11 cellular contexts compared by ENCODE assay signal in the genomic region with DNA sequence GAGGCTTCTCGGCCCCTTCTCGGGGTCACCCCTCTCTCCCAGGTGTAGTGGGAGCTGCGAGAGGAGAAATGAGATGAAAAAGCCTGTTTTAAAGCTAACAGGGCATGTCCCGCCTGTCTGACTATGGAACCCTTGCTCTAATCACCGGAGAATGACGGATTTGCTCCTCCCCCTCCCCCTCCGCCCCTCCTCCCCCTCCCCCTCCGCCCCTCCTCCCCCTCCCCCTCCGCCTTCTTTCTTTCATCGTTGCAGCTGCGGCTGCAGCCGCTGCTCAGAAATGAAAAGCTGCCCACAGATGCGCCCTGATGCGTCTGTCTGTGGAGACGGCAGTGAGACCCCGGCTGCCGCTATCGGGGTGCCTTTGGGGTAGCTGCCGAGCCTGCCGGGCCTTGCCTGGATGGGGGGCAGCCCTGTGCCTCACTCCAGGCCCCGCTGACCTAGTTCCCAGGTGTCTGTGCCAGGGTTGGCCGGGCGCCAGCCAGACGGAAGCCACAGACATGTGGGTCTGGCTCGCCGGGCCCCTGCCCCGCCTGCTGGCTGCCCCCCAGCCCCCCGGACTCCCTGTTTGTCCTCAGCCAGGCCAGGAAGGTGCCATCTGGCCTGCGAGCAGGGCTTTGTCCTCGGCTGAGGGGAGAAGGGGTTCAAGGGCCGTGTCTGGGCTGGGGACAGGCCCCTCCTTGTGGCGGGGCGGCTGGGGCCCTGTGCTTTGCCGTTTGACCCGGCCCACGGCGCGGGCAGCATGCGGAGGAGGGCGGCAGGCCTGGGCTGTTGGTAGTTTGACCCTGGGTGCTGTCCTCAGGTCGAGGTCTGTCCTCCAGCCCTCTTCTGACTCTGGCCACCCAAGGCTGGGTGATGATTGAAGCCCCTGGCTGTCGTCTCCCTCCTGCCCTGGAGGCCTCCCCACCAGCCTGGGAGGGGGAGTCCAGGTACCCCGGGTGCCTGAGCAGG. TPM values are rescaled to one million over a fixed set of nuclear protein-coding genes. Genes with fewer than 3 reads are reported as not detected.
DNase-seq lines count a peak whose midpoint lies in the region; ATAC-seq and TF ChIP-seq lines count a peak whose summit lies in the region.
"Had no signal": no experiment of that assay in that cellular context is flagged by ENCODE, and none has a peak within 500 bp of the region (broad histone marks: within the 10 kb centered on the region; RNA-seq: fewer than 3 reads in every experiment).

No MANE protein-coding gene starts in this region.

- H3K9me3 ChIP-seq in IMR-90 (ENCODE audit: control insufficient read depth, insufficient read depth, low read length): no peaks in the 10 kb centered on the region
- H3K9me3 ChIP-seq in right cardiac atrium (ENCODE audit: control insufficient read depth, low read length): no peaks in the 10 kb centered on the region
- H3K9me3 ChIP-seq in gastrocnemius medialis: no peaks in the 10 kb centered on the region

- POLR2A ChIA-PET in IMR-90 (lab: Charles Lee; ENCODE audit: unreplicated experiment): no interaction called here

- H2BK5ac ChIP-seq in IMR-90 (ENCODE audit: low read depth, low read length, poor library complexity, severe bottlenecking): no peak overlapping the region

- peaks cover 68% of the 10 kb centered on the region for H4K20me1 ChIP-seq in IMR-90 (ENCODE audit: insufficient read depth, low read length)

- H2BK20ac ChIP-seq in IMR-90 (ENCODE audit: low read depth, low read length): no peak overlapping the region

- H3K79me1 ChIP-seq in IMR-90 (ENCODE audit: low read depth in 1 of 2, low read length in 2 of 2): peaks cover 10 to 36% of the 10 kb centered on the region in 2 experiments

- H3K27ac ChIP-seq in IMR-90 (ENCODE audit: insufficient read depth, low read length) (no peak overlapping the region), right cardiac atrium (ENCODE audit: low read length) (no peak overlapping the region), gastrocnemius medialis (peak overlapping the region; percentile 27 to 57 (median 42))

- no peak overlapping the region for H3K14ac ChIP-seq in IMR-90 (replicated peaks; ENCODE audit: low read depth, low read length)

- no peak for ATAC-seq in IMR-90 (ENCODE audit: low read depth)
- peak; percentile 1 for ATAC-seq in right cardiac atrium
- ATAC-seq in gastrocnemius medialis: peak in 1 of 2 donors; percentile 10
- ATAC-seq in HG03135 (IDR thresholded peaks at IDR 0.05; ENCODE audit: unreplicated experiment): no peak
- no peak for ATAC-seq in GM18520 (IDR thresholded peaks at IDR 0.05; ENCODE audit: unreplicated experiment)
- no peak for ATAC-seq in HG03378 (IDR thresholded peaks at IDR 0.05; ENCODE audit: unreplicated experiment)

- WGBS in IMR-90 (ENCODE audit: extremely low coverage in 2 of 2, insufficient read length in 1 of 2), 2 experiments: 50% methylated on average over 11 of the region's 43 CpGs; no CpG with 5 or more reads in 1 of the 2 experiments
- WGBS in right cardiac atrium: 50% methylated on average over 40 of the region's 43 CpGs

- no peaks in the 10 kb centered on the region for H3K27me3 ChIP-seq in IMR-90 (ENCODE audit: control insufficient read depth, insufficient read depth, low read length)
- H3K27me3 ChIP-seq in right cardiac atrium (ENCODE audit: control insufficient read depth, insufficient read depth): no peaks in the 10 kb centered on the region
- H3K27me3 ChIP-seq in gastrocnemius medialis: no peaks in the 10 kb centered on the region

- no peak overlapping the region for H4K91ac ChIP-seq in IMR-90 (ENCODE audit: insufficient read depth, low read depth, low read length)

- in situ Hi-C loops in IMR-90 (cut with MboI; ENCODE audit: low sequenced_read_pairs) (no loop called here), gastrocnemius medialis (cut with MboI; ENCODE audit: low sequenced_read_pairs in 4 of 4) (no loop called here)

- H3K9me1 ChIP-seq in IMR-90 (ENCODE audit: insufficient read depth, low read length): 0 out of 2 replicates have a peak, but pooled peaks cover 6% of the 10 kb centered on the region

- peaks cover 14% of the 10 kb centered on the region for H3K4me1 ChIP-seq in IMR-90 (ENCODE audit: control insufficient read depth, insufficient read depth, low read length)
- peaks cover 8% of the 10 kb centered on the region for H3K4me1 ChIP-seq in right cardiac atrium (ENCODE audit: control insufficient read depth, insufficient read depth, low read length)
- H3K4me1 ChIP-seq in gastrocnemius medialis: peaks cover 13 to 17% of the 10 kb centered on the region in 2 donors

- no peak overlapping the region for H3K18ac ChIP-seq in IMR-90 (ENCODE audit: low read depth, low read length)

- DNase-seq in IMR-90: no peak
- peak; percentile 75 for DNase-seq in SK-N-DZ (ENCODE audit: low spot score)
- peak; percentile 54 to 85 (median 79) for DNase-seq in right cardiac atrium
- no peak for DNase-seq in gastrocnemius medialis
- DNase-seq in OCI-M1 (lab: John Stamatoyannopoulos, UW): no peak
- DNase-seq: central memory CD4-positive, alpha-beta T cell; nephron progenitor cell; SW 1271 had no signal

- no peak overlapping the region for H3K9ac ChIP-seq in IMR-90 (ENCODE audit: low read depth, low read length)

- intact Hi-C loops in IMR-90 (cut with micrococcal nuclease) (no loop called here), right cardiac atrium (cut with DNase I) (no loop called here), gastrocnemius medialis (cut with DNase I; ENCODE audit: low total_unique reads) (no loop called here)

- no peak overlapping the region for H2BK15ac ChIP-seq in IMR-90 (ENCODE audit: low read depth, low read length)

- CTCF ChIA-PET in IMR-90 (lab: Yijun Ruan, JAX): no interaction called here

- no peak overlapping the region for H4K5ac ChIP-seq in IMR-90 (ENCODE audit: low read depth, low read length)

- H2BK120ac ChIP-seq in IMR-90 (ENCODE audit: low read depth, low read length): no peak overlapping the region

- TF ChIP-seq RAD21 in IMR-90 (IDR thresholded peaks at IDR 0.05; ENCODE audit: low read length): no peak

- dilution Hi-C loops in IMR-90 (cut with HindIII; ENCODE audit: low sequenced_read_pairs, unreplicated experiment): no loop called here

- TF ChIP-seq CTCF in IMR-90 (conservative IDR thresholded peaks at IDR 0.05; ENCODE audit: low read depth, low read length): no peak
- TF ChIP-seq CTCF in gastrocnemius medialis (IDR thresholded peaks at IDR 0.05 in 4 of 5, conservative IDR thresholded peaks at IDR 0.05 in 1 of 5): no peak

- no peak overlapping the region for H2AK5ac ChIP-seq in IMR-90 (ENCODE audit: low read depth, low read length)

- peaks cover 32% of the 10 kb centered on the region for H3K36me3 ChIP-seq in IMR-90 (ENCODE audit: control insufficient read depth, insufficient read depth, low read length)
- H3K36me3 ChIP-seq in gastrocnemius medialis: peaks cover 0 to 22% of the 10 kb centered on the region in 2 donors

- no peak overlapping the region for H2AFZ ChIP-seq in IMR-90 (replicated peaks; ENCODE audit: low read length, poor library complexity)

- no peak overlapping the region for H3K4me3 ChIP-seq in IMR-90 (ENCODE audit: insufficient read depth, low read depth, low read length)
- no peak overlapping the region for H3K4me3 ChIP-seq in right cardiac atrium (ENCODE audit: low read length)
- H3K4me3 ChIP-seq in gastrocnemius medialis: no peak overlapping the region

- no peak overlapping the region for H3K4me2 ChIP-seq in IMR-90 (ENCODE audit: low read depth, low read length)

- peak overlapping the region; percentile 77 for H2AK9ac ChIP-seq in IMR-90 (replicated peaks; ENCODE audit: low read depth, low read length, poor library complexity)

- TF ChIP-seq POLR2A in IMR-90 (IDR thresholded peaks at IDR 0.05; ENCODE audit: low read depth, low read length) (no peak), gastrocnemius medialis (IDR thresholded peaks at IDR 0.05) (no peak)

- H3K4ac ChIP-seq in IMR-90 (ENCODE audit: low read depth, low read length): no peak overlapping the region

- no peak overlapping the region for H4K8ac ChIP-seq in IMR-90 (ENCODE audit: low read depth in 2 of 2, low read length in 2 of 2)

- H3K23ac ChIP-seq in IMR-90 (ENCODE audit: low read depth, low read length): no peak overlapping the region

- no TSS peak for BruUV-seq in IMR-90 (replicated peaks; lab: Mats Ljungman, UMichigan)

- no peak overlapping the region for H3K56ac ChIP-seq in IMR-90 (ENCODE audit: extremely low read depth, insufficient read depth, low read length)

TF ChIP-seq in IMR-90, 13 proteins besides CTCF, POLR2A, EP300 and RAD21 (continues in another document):
- TF ChIP-seq CHD1 (IDR thresholded peaks at IDR 0.05; ENCODE audit: low read depth, low read length) (no peak), RCOR1 (IDR thresholded peaks at IDR 0.05; ENCODE audit: insufficient replicate concordance, low read length) (no peak), RFX5 (IDR thresholded peaks at IDR 0.05; ENCODE audit: low read depth, low read length) (no peak), NFE2L2 (IDR thresholded peaks at IDR 0.05; ENCODE audit: low read depth, low read length) (no peak)

RNA-seq across cellular contexts. Expression of a gene that starts 37.6 kb away (rescaled TPM):
- total RNA-seq in IMR-90 (2012; rRNA removed): 12.8 and 13.4 TPM in 2 replicates
- 11.3 and 12.0 TPM in 2 replicates for polyA plus RNA-seq in IMR-90 (2012; rRNA removed)
- 4.0 and 9.5 TPM in 2 replicates for polyA plus RNA-seq in IMR-90 (2012; cell fraction: cytosol; rRNA removed)
- 1.7 and 3.6 TPM in 2 replicates for polyA plus RNA-seq in IMR-90 (2012; cell fraction: nucleus; rRNA removed; ENCODE audit: low replicate concordance)
- 102 and 106 TPM in 2 replicates for polyA plus RNA-seq in SK-N-DZ (2014; cell fraction: cytosol; rRNA removed)
- 64.7 and 66.3 TPM in 2 replicates for polyA plus RNA-seq in SK-N-DZ (2014; cell fraction: nucleus; rRNA removed)
- total RNA-seq in right cardiac atrium: 1 to 10 TPM in 1 of 4 donors, under 1 TPM in 3; 0.33 to 1.1 (median 0.40) TPM
- 0.23 TPM for polyA plus RNA-seq in right cardiac atrium
- total RNA-seq in gastrocnemius medialis: 1 to 10 TPM in 2 of 4 donors, under 1 TPM in 1, not detected in 1; 0.33 to 1.6 (median 1.6) TPM

RNA-seq across cellular contexts. Expression of a gene that starts 38.0 kb away (rescaled TPM):
- total RNA-seq in IMR-90 (2012; rRNA removed) (9.4 and 14.9 TPM in 2 replicates), right cardiac atrium (10 to 100 TPM; 70.8 to 99.8 (median 92.5) TPM), gastrocnemius medialis (10 to 100 TPM; 45.1 to 89.3 (median 71.3) TPM)
- polyA plus RNA-seq in IMR-90 (2012; rRNA removed) (25.5 and 30.8 TPM in 2 replicates), right cardiac atrium (40.3 TPM)
- 17.0 and 25.6 TPM in 2 replicates for polyA plus RNA-seq in IMR-90 (2012; cell fraction: cytosol; rRNA removed)
- polyA plus RNA-seq in IMR-90 (2012; cell fraction: nucleus; rRNA removed; ENCODE audit: low replicate concordance): 79.5 and 93.9 TPM in 2 replicates
- 51.5 and 62.6 TPM in 2 replicates for polyA plus RNA-seq in SK-N-DZ (2014; cell fraction: cytosol; rRNA removed)
- polyA plus RNA-seq in SK-N-DZ (2014; cell fraction: nucleus; rRNA removed): 114 and 225 TPM in 2 replicates

Comparison
In these comparisons a context has a peak if more than half of its experiments do, and no peak if none do; other contexts are left out.
1. ATAC-seq: peak in right cardiac atrium (2 of 2); none in IMR-90 (single experiment), HG03135 (single experiment), GM18520 (single experiment) and HG03378 (single experiment).
2. DNase-seq: peak in SK-N-DZ (single experiment) and right cardiac atrium (3 of 3); none in IMR-90 (single experiment), gastrocnemius medialis (0 of 2) and OCI-M1 (single experiment).
3. H3K27ac ChIP-seq: peak in gastrocnemius medialis (4 of 4); none in IMR-90 (single experiment) and right cardiac atrium (single experiment).